2 cellular contexts compared by ENCODE assay signal in the genomic region with DNA sequence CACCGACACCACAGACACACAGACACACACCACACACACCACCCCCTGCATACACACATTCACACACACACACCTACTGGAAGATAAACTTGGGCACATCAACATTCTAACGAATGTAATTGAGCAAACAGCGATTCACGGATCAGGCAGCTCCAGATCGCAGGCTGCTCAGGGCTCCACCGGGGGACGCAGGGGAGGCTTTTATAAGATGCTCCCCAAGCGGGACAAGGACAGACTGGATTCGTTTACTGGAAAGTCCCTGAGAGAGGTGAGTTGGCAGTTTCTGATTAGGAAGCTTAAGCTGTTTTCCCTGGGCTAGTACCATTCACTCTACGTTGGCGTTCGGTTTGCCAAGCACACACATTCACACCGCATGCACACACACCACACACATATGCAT.
TF ChIP-seq lines count a peak whose summit lies in the region.

No MANE protein-coding gene starts in this region.

TF ChIP-seq in GM23338, 12 proteins besides CTCF, POLR2A, EP300 and RAD21:
- TF ChIP-seq NANOG (IDR thresholded peaks at IDR 0.05; ENCODE audit: borderline replicate concordance): no peak
- TF ChIP-seq POLR2AphosphoS5 (IDR thresholded peaks at IDR 0.05; ENCODE audit: low read depth): no peak
- TF ChIP-seq, protein P1, sequence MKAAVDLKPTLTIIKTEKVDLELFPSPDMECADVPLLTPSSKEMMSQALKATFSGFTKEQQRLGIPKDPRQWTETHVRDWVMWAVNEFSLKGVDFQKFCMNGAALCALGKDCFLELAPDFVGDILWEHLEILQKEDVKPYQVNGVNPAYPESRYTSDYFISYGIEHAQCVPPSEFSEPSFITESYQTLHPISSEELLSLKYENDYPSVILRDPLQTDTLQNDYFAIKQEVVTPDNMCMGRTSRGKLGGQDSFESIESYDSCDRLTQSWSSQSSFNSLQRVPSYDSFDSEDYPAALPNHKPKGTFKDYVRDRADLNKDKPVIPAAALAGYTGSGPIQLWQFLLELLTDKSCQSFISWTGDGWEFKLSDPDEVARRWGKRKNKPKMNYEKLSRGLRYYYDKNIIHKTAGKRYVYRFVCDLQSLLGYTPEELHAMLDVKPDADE (IDR thresholded peaks at IDR 0.05): no peak
- TF ChIP-seq ZNF114 (CRISPR knock-in tag; IDR thresholded peaks at IDR 0.05): no peak

TF ChIP-seq in IMR-90, 13 proteins besides CTCF, POLR2A, EP300 and RAD21:
- TF ChIP-seq MAZ (IDR thresholded peaks at IDR 0.05; ENCODE audit: borderline replicate concordance, low read depth, low read length) (no peak), MXI1 (IDR thresholded peaks at IDR 0.05; ENCODE audit: borderline replicate concordance, low read depth, low read length) (no peak), NFE2L2 (IDR thresholded peaks at IDR 0.05; ENCODE audit: low read depth, low read length) (no peak), SMC3 (IDR thresholded peaks at IDR 0.05; ENCODE audit: low read depth, low read length) (no peak), CHD1 (IDR thresholded peaks at IDR 0.05; ENCODE audit: low read depth, low read length) (no peak), RCOR1 (IDR thresholded peaks at IDR 0.05; ENCODE audit: insufficient replicate concordance, low read length) (no peak), RFX5 (IDR thresholded peaks at IDR 0.05; ENCODE audit: low read depth, low read length) (no peak), MAFK (IDR thresholded peaks at IDR 0.05; ENCODE audit: low read depth, low read length) (no peak), CEBPB (IDR thresholded peaks at IDR 0.05; ENCODE audit: low read depth, low read length) (no peak), FOS (IDR thresholded peaks at IDR 0.05; ENCODE audit: low read depth, low read length) (no peak), BHLHE40 (IDR thresholded peaks at IDR 0.05; ENCODE audit: low read depth, low read length) (no peak)
- TF ChIP-seq, protein P2, sequence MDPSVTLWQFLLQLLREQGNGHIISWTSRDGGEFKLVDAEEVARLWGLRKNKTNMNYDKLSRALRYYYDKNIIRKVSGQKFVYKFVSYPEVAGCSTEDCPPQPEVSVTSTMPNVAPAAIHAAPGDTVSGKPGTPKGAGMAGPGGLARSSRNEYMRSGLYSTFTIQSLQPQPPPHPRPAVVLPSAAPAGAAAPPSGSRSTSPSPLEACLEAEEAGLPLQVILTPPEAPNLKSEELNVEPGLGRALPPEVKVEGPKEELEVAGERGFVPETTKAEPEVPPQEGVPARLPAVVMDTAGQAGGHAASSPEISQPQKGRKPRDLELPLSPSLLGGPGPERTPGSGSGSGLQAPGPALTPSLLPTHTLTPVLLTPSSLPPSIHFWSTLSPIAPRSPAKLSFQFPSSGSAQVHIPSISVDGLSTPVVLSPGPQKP (IDR thresholded peaks at IDR 0.05; ENCODE audit: borderline replicate concordance, low read depth, low read length): no peak
- TF ChIP-seq, protein P3, sequence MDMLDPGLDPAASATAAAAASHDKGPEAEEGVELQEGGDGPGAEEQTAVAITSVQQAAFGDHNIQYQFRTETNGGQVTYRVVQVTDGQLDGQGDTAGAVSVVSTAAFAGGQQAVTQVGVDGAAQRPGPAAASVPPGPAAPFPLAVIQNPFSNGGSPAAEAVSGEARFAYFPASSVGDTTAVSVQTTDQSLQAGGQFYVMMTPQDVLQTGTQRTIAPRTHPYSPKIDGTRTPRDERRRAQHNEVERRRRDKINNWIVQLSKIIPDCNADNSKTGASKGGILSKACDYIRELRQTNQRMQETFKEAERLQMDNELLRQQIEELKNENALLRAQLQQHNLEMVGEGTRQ (IDR thresholded peaks at IDR 0.05; ENCODE audit: low read depth, low read length): no peak
TF ChIP-seq in IMR-90: peak in this region for 0.
